1 cellular context compared by ENCODE assay signal in the genomic region with DNA sequence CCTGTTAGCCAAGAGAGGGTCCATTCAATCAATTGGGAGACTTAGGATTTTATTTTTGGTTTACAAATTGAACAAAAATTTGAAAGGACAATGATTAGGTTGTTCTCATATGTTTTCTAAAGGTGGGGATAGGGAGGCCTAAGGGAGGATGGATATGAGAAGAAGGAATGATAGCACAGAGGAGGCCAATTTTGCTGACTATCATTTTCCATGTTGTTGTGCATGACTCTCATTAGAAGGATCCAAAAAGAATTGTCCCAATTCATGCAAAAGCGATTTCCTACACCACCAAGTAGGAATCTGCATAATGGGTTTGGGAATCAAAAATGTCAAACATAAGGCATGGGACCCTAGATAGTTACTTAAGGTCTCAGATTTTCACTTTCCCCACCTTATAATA.
TF ChIP-seq lines count a peak whose summit lies in the region.

No MANE protein-coding gene starts in this region.

TF ChIP-seq in HepG2, 621 proteins besides CTCF, POLR2A, EP300 and RAD21 (continued from another document):
- TF ChIP-seq TOPORS (CRISPR knock-in tag; IDR thresholded peaks at IDR 0.05) (no peak), MTA3 (CRISPR knock-in tag; IDR thresholded peaks at IDR 0.05) (no peak), ZNF558 (CRISPR knock-in tag; IDR thresholded peaks at IDR 0.05; ENCODE audit: borderline replicate concordance) (no peak), ZNF879 (CRISPR knock-in tag; IDR thresholded peaks at IDR 0.05) (no peak)
